ENCODE assay signal across 8 cellular contexts in the genomic region with DNA sequence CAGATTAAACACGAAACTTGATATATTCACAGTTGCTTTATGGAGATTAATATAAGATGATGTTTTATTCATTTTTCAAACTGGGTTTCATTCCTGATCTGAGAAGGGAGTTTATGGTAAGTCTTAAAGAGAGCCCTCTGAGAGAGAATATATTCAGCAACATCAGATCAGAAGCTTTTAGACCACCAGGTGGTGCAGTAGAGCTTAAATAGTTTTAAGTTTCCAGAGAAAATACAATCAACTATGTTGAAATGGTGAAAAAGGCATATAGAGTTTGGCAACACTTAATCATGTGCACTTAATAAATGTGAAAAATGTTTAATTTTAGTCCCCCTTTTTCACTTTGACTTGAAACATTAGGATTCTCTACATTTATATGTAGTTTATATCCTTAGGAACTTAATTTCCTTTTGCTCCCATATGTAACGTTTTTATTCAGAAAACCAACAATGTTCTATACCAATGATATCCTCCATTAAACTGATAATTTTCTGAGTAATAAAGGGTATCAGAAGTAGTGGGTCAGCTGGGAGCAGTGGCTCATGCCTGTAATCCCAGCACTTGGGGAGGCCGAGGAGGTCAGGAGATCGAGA.
A peak's percentile ranks its signal among the peaks of the same experiment; 100 is the strongest.
DNase-seq lines count a peak whose midpoint lies in the region; ATAC-seq lines count a peak whose summit lies in the region.

No MANE protein-coding gene starts in this region.

- no peak for ATAC-seq in GM19328 (IDR thresholded peaks at IDR 0.05; ENCODE audit: unreplicated experiment)

- peak; percentile 18 for DNase-seq in DMS53 treated with DMSO at 0.1 percent for 48 hours (lab: John Stamatoyannopoulos, UW; ENCODE audit: unreplicated experiment)
- DNase-seq in HCEC 1CT = peak; percentile 66
- peak; percentile 74 for DNase-seq in NCI-H2227 (lab: John Stamatoyannopoulos, UW; ENCODE audit: unreplicated experiment)
- DNase-seq in activated CD4-positive, alpha-beta T cell treated with anti-CD3 and anti-CD28 coated beads for 4 hours = peak; percentile 49 to 64
- peak; percentile 65 for DNase-seq in foreskin melanocyte
- peak; percentile 39 for DNase-seq in retina
- no peak for DNase-seq in effector CD8-positive, alpha-beta T cell (lab: John Stamatoyannopoulos, UW)
